ENCODE assay signal across 8 cellular contexts in genomic region chr12:45543887-45544286, GRCh38.
DNase-seq lines count a peak whose midpoint lies in the region; ATAC-seq and TF ChIP-seq lines count a peak whose summit lies in the region.

No MANE protein-coding gene starts in this region.

- peaks cover 32% of the 10 kb centered on the region for H3K4me1 Mint-ChIP-seq in Caco-2 (ENCODE audit: low read depth, unreplicated experiment)
- H3K4me1 Mint-ChIP-seq in naive thymus-derived CD8-positive, alpha-beta T cell, result no peaks in the 10 kb centered on the region

- H3K9me3 Mint-ChIP-seq in Caco-2 (ENCODE audit: unreplicated experiment), result peaks cover 9% of the 10 kb centered on the region
- H3K9me3 Mint-ChIP-seq in naive thymus-derived CD8-positive, alpha-beta T cell, result no peaks in the 10 kb centered on the region

- H3K27ac Mint-ChIP-seq in Caco-2 (ENCODE audit: unreplicated experiment), result no peak overlapping the region
- H3K27ac Mint-ChIP-seq in naive thymus-derived CD8-positive, alpha-beta T cell, result no peak overlapping the region

- no peaks in the 10 kb centered on the region for H3K36me3 ChIP-seq in Caco-2 (ENCODE audit: control insufficient read depth, insufficient read depth, low read length)
- no peaks in the 10 kb centered on the region for H3K36me3 ChIP-seq in thyroid gland

- peak; percentile 91 to 93 for TF ChIP-seq CTCF in Caco-2 (IDR thresholded peaks at IDR 0.05; ENCODE audit: insufficient read depth in 1 of 2, low read depth in 1 of 2, low read length in 1 of 2, severe bottlenecking in 1 of 2, unreplicated experiment in 1 of 2)
- TF ChIP-seq CTCF in thyroid gland (IDR thresholded peaks at IDR 0.05), result peak; percentile 24 to 72 (median 42)

- ATAC-seq in GM19043 (IDR thresholded peaks at IDR 0.05; ENCODE audit: low read depth, unreplicated experiment), result peak; percentile 80
- peak; percentile 89 for ATAC-seq in HG03175 (IDR thresholded peaks at IDR 0.05; ENCODE audit: unreplicated experiment)
- ATAC-seq in naive thymus-derived CD8-positive, alpha-beta T cell, result peak; percentile 89 to 98

- DNase-seq in Caco-2 (peak; percentile 66 to 79), NCI-H510A (lab: John Stamatoyannopoulos, UW) (peak; percentile 26), erythroblast (lab: John Stamatoyannopoulos, UW) (peak; percentile 67 to 79), thyroid gland (peak; percentile 6 to 9)
- DNase-seq in activated CD4-positive, alpha-beta T cell treated with anti-CD3 and anti-CD28 coated beads, Interleukin-2, amount 50 U/mL, for 4 hours, result peak; percentile 17 to 29
- peak in 9 of 10 donors; percentile 30 to 76 (median 54) for DNase-seq in naive thymus-derived CD8-positive, alpha-beta T cell

- H3K4me1 ChIP-seq in Caco-2, result peaks cover 20% of the 10 kb centered on the region
- no peaks in the 10 kb centered on the region for H3K4me1 ChIP-seq in thyroid gland

- 0 to 5% methylated on average over 2 of the region's 2 CpGs for WGBS in thyroid gland, 2 donors

- TF ChIP-seq POLR2A in erythroblast (IDR thresholded peaks at IDR 0.05; ENCODE audit: low read length), result no peak
- no peak for TF ChIP-seq POLR2A in thyroid gland (IDR thresholded peaks at IDR 0.05)

- no TSS peak for BruUV-seq in Caco-2 (replicated peaks; lab: Mats Ljungman, UMichigan)

- no peak overlapping the region for H3K27ac ChIP-seq in thyroid gland

- H3K9me3 ChIP-seq in Caco-2, result no peaks in the 10 kb centered on the region
- no peaks in the 10 kb centered on the region for H3K9me3 ChIP-seq in thyroid gland

- POLR2A ChIA-PET in Caco-2 (lab: Charles Lee), result interaction anchor here (0.6 to 1.3 kb wide), 2 partner anchors 184 to 213 kb away, joined by 3 read pairs; no protein-coding TSS in a partner anchor
- POLR2A ChIA-PET in naive thymus-derived CD8-positive, alpha-beta T cell (lab: Charles Lee), result interaction anchor here (0.7 to 1.2 kb wide), 4 partner anchors 183 to 447 kb away, joined by 3 to 4 read pairs (median 3); partner anchors contain the start of gene SCAF11

- H3K4me3 Mint-ChIP-seq in Caco-2 (ENCODE audit: unreplicated experiment), result no peak overlapping the region
- H3K4me3 Mint-ChIP-seq in naive thymus-derived CD8-positive, alpha-beta T cell, result no peak overlapping the region

- CTCF ChIA-PET in Caco-2 (lab: Charles Lee), result interaction anchor here (0.5 to 2.6 kb wide), 16 partner anchors 10 to 373 kb away, joined by 3 to 27 read pairs (median 3); partner anchors contain the start of gene ARID2

- H3K36me3 Mint-ChIP-seq in Caco-2 (ENCODE audit: insufficient read depth, unreplicated experiment), result peaks cover 9% of the 10 kb centered on the region
- no peaks in the 10 kb centered on the region for H3K36me3 Mint-ChIP-seq in naive thymus-derived CD8-positive, alpha-beta T cell

- intact Hi-C loops in Caco-2 (cut with micrococcal nuclease; ENCODE audit: unreplicated experiment) (loop anchor here (1.0 to 5.0 kb wide), 5 partner anchors 83 to 412 kb away; no protein-coding TSS in a partner anchor), thyroid gland (cut with DNase I) (no loop called here)

- no peak overlapping the region for H3K4me3 ChIP-seq in Caco-2 (ENCODE audit: low read depth, low read length)
- H3K4me3 ChIP-seq in thyroid gland (replicated peaks in 1 of 3), result no peak overlapping the region

- H3K27me3 ChIP-seq in Caco-2 (replicated peaks; ENCODE audit: control insufficient read depth, insufficient read depth, low read length) (no peaks in the 10 kb centered on the region), thyroid gland (no peaks in the 10 kb centered on the region)

- H3K27me3 Mint-ChIP-seq in Caco-2 (ENCODE audit: insufficient read depth, unreplicated experiment), result no peaks in the 10 kb centered on the region
- H3K27me3 Mint-ChIP-seq in naive thymus-derived CD8-positive, alpha-beta T cell, result peaks cover 0 to 9% (median 2%) of the 10 kb centered on the region in 5 donors

Comparison
In these comparisons a context has a peak if more than half of its experiments do, and no peak if none do; other contexts are left out.
1. DNase-seq: peak in every context shown above with its lines; median percentile 73 in erythroblast; 72 in Caco-2; 54 in naive thymus-derived CD8-positive, alpha-beta T cell; 26 in NCI-H510A; 23 in activated CD4-positive, alpha-beta T cell treated with anti-CD3 and anti-CD28 coated beads, Interleukin-2, amount 50 U/mL, for 4 hours; 8 in thyroid gland.